ENCODE assay signal across 25 cellular contexts in genomic region chr4:6306299-6306698, GRCh38. TPM values are rescaled to one million over a fixed set of nuclear protein-coding genes. Genes with fewer than 3 reads are reported as not detected.
DNase-seq lines count a peak whose midpoint lies in the region; ATAC-seq and TF ChIP-seq lines count a peak whose summit lies in the region.
"Had no signal": no experiment of that assay in that cellular context is flagged by ENCODE, and none has a peak within 500 bp of the region (broad histone marks: within the 10 kb centered on the region; RNA-seq: fewer than 3 reads in every experiment).

No MANE protein-coding gene starts in this region.

- peak overlapping the region in 10 of 11 experiments; percentile 33 to 71 (median 63); a peak in 17 of 22 replicates for H3K4me2 ChIP-seq in BLaER1 treated with 17β-estradiol and CSF1 and Interleukin-3, amounts not matched to agents 10 nM and 100 nM

- peaks cover 5% of the 10 kb centered on the region for H3K36me3 Mint-ChIP-seq in natural killer cell treated with Interleukin-12 subunit alpha and Interleukin-12 subunit beta and Interleukin-15 and Interleukin-18, amount 100 ng/mL, for 72 hours
- H3K36me3 Mint-ChIP-seq in natural killer cell (no peaks in the 10 kb centered on the region), neural crest cell (ENCODE audit: low read depth) (peaks cover 7% of the 10 kb centered on the region), progenitor cell of endocrine pancreas (ENCODE audit: insufficient read depth) (peaks cover 2% of the 10 kb centered on the region)
- H3K36me3 Mint-ChIP-seq: CD14-positive monocyte had no signal

- H3K4me3 ChIP-seq in BLaER1 treated with 17β-estradiol and CSF1 and Interleukin-3, amounts not matched to agents 10 nM and 100 nM: no peak overlapping the region
- H3K4me3 ChIP-seq: GM12878 had no signal

- peaks cover 0 to 57% (median 7%) of the 10 kb centered on the region in 11 experiments; a peak in 9 of 22 replicates for H4K20me1 ChIP-seq in BLaER1 treated with 17β-estradiol and CSF1 and Interleukin-3, amounts not matched to agents 10 nM and 100 nM

- H3K36me3 ChIP-seq in BLaER1 treated with 17β-estradiol and CSF1 and Interleukin-3, amounts not matched to agents 10 nM and 100 nM: peaks cover 9 to 19% (median 12%) of the 10 kb centered on the region in 11 experiments

- no peak overlapping the region; a peak in 1 of 22 replicates for H3K9ac ChIP-seq in BLaER1 treated with 17β-estradiol and CSF1 and Interleukin-3, amounts not matched to agents 10 nM and 100 nM

- TF ChIP-seq CTCF in natural killer cell (IDR thresholded peaks at IDR 0.05) (no peak), neural crest cell (conservative IDR thresholded peaks at IDR 0.05) (no peak), progenitor cell of endocrine pancreas (IDR thresholded peaks at IDR 0.05; ENCODE audit: unreplicated experiment) (no peak)

- peaks cover 6 to 9% of the 10 kb centered on the region in 2 donors for H3K4me1 Mint-ChIP-seq in natural killer cell treated with Interleukin-12 subunit alpha and Interleukin-12 subunit beta and Interleukin-15 and Interleukin-18, amount 100 ng/mL, for 72 hours (ENCODE audit: low read depth in 2 of 2)
- H3K4me1 Mint-ChIP-seq in natural killer cell (peaks cover 10 to 13% of the 10 kb centered on the region in 2 donors), neural crest cell (peaks cover 24% of the 10 kb centered on the region), progenitor cell of endocrine pancreas (ENCODE audit: low read depth) (peaks cover 8% of the 10 kb centered on the region)
- H3K4me1 Mint-ChIP-seq: CD14-positive monocyte had no signal

- peaks cover 24 to 70% (median 50%) of the 10 kb centered on the region in 10 experiments for H3K4me1 ChIP-seq in BLaER1 treated with 17β-estradiol and CSF1 and Interleukin-3, amounts not matched to agents 10 nM and 100 nM
- H3K4me1 ChIP-seq: BE2C had no signal

- H3K9me3 ChIP-seq in BLaER1 treated with 17β-estradiol and CSF1 and Interleukin-3, amounts not matched to agents 10 nM and 100 nM (replicated peaks in 1 of 11): peaks cover 22 to 33% (median 30%) of the 10 kb centered on the region in 11 experiments
- H3K9me3 ChIP-seq: BE2C had no signal

- peaks cover 37 to 38% of the 10 kb centered on the region in 2 donors for H3K27me3 Mint-ChIP-seq in natural killer cell treated with Interleukin-12 subunit alpha and Interleukin-12 subunit beta and Interleukin-15 and Interleukin-18, amount 100 ng/mL, for 72 hours
- H3K27me3 Mint-ChIP-seq in natural killer cell (ENCODE audit: low read depth in 2 of 2) (peaks cover 30 to 43% of the 10 kb centered on the region in 2 donors), neural crest cell (ENCODE audit: low read depth) (peaks cover 16% of the 10 kb centered on the region), progenitor cell of endocrine pancreas (peaks cover 11% of the 10 kb centered on the region)

- peaks cover 3% of the 10 kb centered on the region for H3K9me3 Mint-ChIP-seq in natural killer cell treated with Interleukin-12 subunit alpha and Interleukin-12 subunit beta and Interleukin-15 and Interleukin-18, amount 100 ng/mL, for 72 hours
- H3K9me3 Mint-ChIP-seq in natural killer cell: no peaks in the 10 kb centered on the region
- peaks cover 5% of the 10 kb centered on the region for H3K9me3 Mint-ChIP-seq in neural crest cell
- peaks cover 8% of the 10 kb centered on the region for H3K9me3 Mint-ChIP-seq in progenitor cell of endocrine pancreas (ENCODE audit: low read depth)

- no peak overlapping the region for H3K4me3 Mint-ChIP-seq in natural killer cell treated with Interleukin-12 subunit alpha and Interleukin-12 subunit beta and Interleukin-15 and Interleukin-18, amount 100 ng/mL, for 72 hours
- H3K4me3 Mint-ChIP-seq in natural killer cell (no peak overlapping the region), neural crest cell (peak overlapping the region; percentile 8), progenitor cell of endocrine pancreas (ENCODE audit: low read depth) (no peak overlapping the region)
- H3K4me3 Mint-ChIP-seq: CD4-positive, alpha-beta memory T cell; CD4-positive, CD25-positive, alpha-beta regulatory T cell; CD8-positive, alpha-beta memory T cell had no signal

- H3K27ac ChIP-seq in BLaER1 treated with 17β-estradiol and CSF1 and Interleukin-3, amounts not matched to agents 10 nM and 100 nM: no peak overlapping the region

- intact Hi-C loops in natural killer cell (cut with micrococcal nuclease): no loop called here

- ATAC-seq in natural killer cell treated with Interleukin-12 subunit alpha and Interleukin-12 subunit beta and Interleukin-15 and Interleukin-18, amount 100 ng/mL, for 72 hours: no peak
- ATAC-seq in natural killer cell (no peak), HG03196 (IDR thresholded peaks at IDR 0.05; ENCODE audit: unreplicated experiment) (no peak), GM19035 (IDR thresholded peaks at IDR 0.05; ENCODE audit: unreplicated experiment) (no peak)
- ATAC-seq: GM12878 had no signal

- DNase-seq in natural killer cell treated with Interleukin-12 subunit alpha and Interleukin-12 subunit beta and Interleukin-15 and Interleukin-18, amount 100 ng/mL, for 72 hours (ENCODE audit: low spot score): peak; percentile 59
- DNase-seq in natural killer cell (no peak), neural crest cell (ENCODE audit: low read depth, low spot score) (no peak), progenitor cell of endocrine pancreas (ENCODE audit: low spot score, unreplicated experiment) (no peak), H4 (ENCODE audit: low spot score) (no peak)
- DNase-seq: 8988T; ACHN; BE2C; C1 segment of cervical spinal cord; CD4-positive, alpha-beta memory T cell; CD4-positive, CD25-positive, alpha-beta regulatory T cell; CD8-positive, alpha-beta memory T cell; COR-L47; DMS 273 treated with DMSO at 0.1 percent for 48 hours; DMS153; DMS53; DMS79; DND-41; EL; GDM1 had no signal

- peaks cover 33 to 75% (median 54%) of the 10 kb centered on the region in 11 experiments for H3K27me3 ChIP-seq in BLaER1 treated with 17β-estradiol and CSF1 and Interleukin-3, amounts not matched to agents 10 nM and 100 nM
- H3K27me3 ChIP-seq: BE2C had no signal

- no peak overlapping the region for H3K27ac Mint-ChIP-seq in natural killer cell treated with Interleukin-12 subunit alpha and Interleukin-12 subunit beta and Interleukin-15 and Interleukin-18, amount 100 ng/mL, for 72 hours
- H3K27ac Mint-ChIP-seq in natural killer cell (no peak overlapping the region), neural crest cell (ENCODE audit: unreplicated experiment) (peak overlapping the region; percentile 4), progenitor cell of endocrine pancreas (peak overlapping the region; percentile 78)
- H3K27ac Mint-ChIP-seq: CD14-positive monocyte; CD4-positive, alpha-beta memory T cell had no signal

RNA-seq across cellular contexts. Expression of gene WFS1, which starts 36.6 kb away (rescaled TPM):
- 1 to 10 TPM; 3.1 to 7.4 TPM for total RNA-seq in natural killer cell treated with Interleukin-12 subunit alpha and Interleukin-12 subunit beta and Interleukin-15 and Interleukin-18, amount 100 ng/mL, for 72 hours
- total RNA-seq in natural killer cell (1 to 10 TPM; 3.0 to 5.6 (median 3.5) TPM), neural crest cell (24.8 and 25.1 TPM in 2 replicates), progenitor cell of endocrine pancreas (31.3 and 37.9 TPM in 2 replicates)
- total RNA-seq in H4 (2014; rRNA removed; shearing (Covaris generic)): 32.6 and 32.8 TPM in 2 replicates

Comparison
In these comparisons a context has a peak if more than half of its experiments do, and no peak if none do; other contexts are left out.
1. H3K27ac Mint-ChIP-seq: peak in neural crest cell (single experiment) and progenitor cell of endocrine pancreas (single experiment); none in natural killer cell treated with Interleukin-12 subunit alpha and Interleukin-12 subunit beta and Interleukin-15 and Interleukin-18, amount 100 ng/mL, for 72 hours (0 of 2) and natural killer cell (0 of 2).